Comparison of ENCODE assay signal across 16 cellular contexts in the genomic region with DNA sequence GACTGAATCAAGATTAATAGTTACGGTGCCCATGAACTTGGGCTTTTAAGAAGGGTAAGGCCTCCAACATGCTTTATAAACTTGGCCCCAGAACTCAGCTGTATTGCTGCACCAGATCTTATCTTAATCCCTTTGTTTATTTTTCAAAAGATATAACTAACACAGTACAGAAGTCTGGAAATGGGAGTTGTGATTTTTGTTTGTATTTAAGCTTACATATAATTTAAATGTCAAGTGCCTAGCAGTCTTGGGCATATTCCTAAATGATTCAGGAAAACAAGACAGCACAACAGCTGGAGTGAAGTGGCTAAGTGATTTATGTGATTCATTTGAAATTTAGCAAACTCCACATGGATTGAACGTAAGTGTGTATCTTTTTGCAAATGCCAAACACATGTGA. TPM values are rescaled to one million over a fixed set of nuclear protein-coding genes. Genes with fewer than 3 reads are reported as not detected.
DNase-seq lines count a peak whose midpoint lies in the region; ATAC-seq, FAIRE-seq and TF ChIP-seq lines count a peak whose summit lies in the region.
"Had no signal": no experiment of that assay in that cellular context is flagged by ENCODE, and none has a peak within 500 bp of the region (broad histone marks: within the 10 kb centered on the region; RNA-seq: fewer than 3 reads in every experiment).

No MANE protein-coding gene starts in this region.

- H4K20me1 ChIP-seq in endothelial cell of umbilical vein (replicated peaks; ENCODE audit: control insufficient read depth, extremely low read depth, insufficient read depth, low read length) = no peaks in the 10 kb centered on the region

- H3K36me3 Mint-ChIP-seq in T-helper 17 cell (ENCODE audit: low read depth) (peaks cover 5% of the 10 kb centered on the region), progenitor cell of endocrine pancreas (ENCODE audit: insufficient read depth) (peaks cover 33% of the 10 kb centered on the region)

- H3K4me2 ChIP-seq in endothelial cell of umbilical vein (ENCODE audit: insufficient read depth, low read length) = no peak overlapping the region
- H3K4me2 ChIP-seq: BLaER1 had no signal

- H3K27me3 Mint-ChIP-seq in T-helper 17 cell = no peaks in the 10 kb centered on the region
- no peaks in the 10 kb centered on the region for H3K27me3 Mint-ChIP-seq in progenitor cell of endocrine pancreas

- POLR2A ChIA-PET in endothelial cell of umbilical vein (lab: Charles Lee) = interaction anchor here (0.6 kb wide), 1 partner anchor 13 kb away, joined by 3 read pairs; no protein-coding TSS in a partner anchor

- DNase-seq in EH (ENCODE audit: low read depth) = peak; percentile 25
- no peak for DNase-seq in T-helper 17 cell
- DNase-seq in endothelial cell of umbilical vein (ENCODE audit: low read depth, low spot score) = peak; percentile 26
- DNase-seq in progenitor cell of endocrine pancreas (ENCODE audit: low spot score, unreplicated experiment) = no peak
- no peak for DNase-seq in D721Med (ENCODE audit: insufficient read length, low spot score)
- no peak for DNase-seq in Ammon's horn (ENCODE audit: low spot score)
- DNase-seq in RCC 7860 (ENCODE audit: low spot score) = no peak
- DNase-seq: activated naive CD4-positive, alpha-beta T cell treated with Interleukin-2 at 50 U/mL for 16 hours; mammary epithelial cell; MV-4-11; NCI-H82; T-helper 1 cell had no signal

- no peaks in the 10 kb centered on the region for H3K9me1 ChIP-seq in endothelial cell of umbilical vein (replicated peaks; ENCODE audit: control insufficient read depth, extremely low read depth, insufficient read depth, low read length)

- H3K79me2 ChIP-seq in endothelial cell of umbilical vein (ENCODE audit: control insufficient read depth, insufficient read depth, low read length) = no peaks in the 10 kb centered on the region

- H3K9me3 ChIP-seq in T-helper 17 cell (ENCODE audit: control insufficient read depth, low read length, poor library complexity, severe bottlenecking) (no peaks in the 10 kb centered on the region), endothelial cell of umbilical vein (replicated peaks; ENCODE audit: control insufficient read depth, insufficient read depth, low read length) (no peaks in the 10 kb centered on the region)
- H3K9me3 ChIP-seq: BLaER1, suprapubic skin had no signal

- CTCF ChIA-PET in endothelial cell of umbilical vein (lab: Charles Lee) = interaction anchor here (0.8 kb wide), 1 partner anchor 11 kb away, joined by 5 read pairs; no protein-coding TSS in a partner anchor

- H3K27ac Mint-ChIP-seq in T-helper 17 cell = peak overlapping the region; percentile 88
- H3K27ac Mint-ChIP-seq in progenitor cell of endocrine pancreas = peak overlapping the region; percentile 39
- H3K27ac Mint-ChIP-seq: WTC11 had no signal

- peaks cover 12 to 14% of the 10 kb centered on the region in 2 experiments for H3K36me3 ChIP-seq in endothelial cell of umbilical vein (ENCODE audit: control insufficient read depth in 2 of 2, extremely low read depth in 1 of 2, insufficient read depth in 2 of 2, low read length in 2 of 2)

- dilution Hi-C loops in endothelial cell of umbilical vein (cut with MboI; ENCODE audit: extremely low pct_ligation_motif_present, low sequenced_read_pairs) = no loop called here

- no peak for TF ChIP-seq CTCF in endothelial cell of umbilical vein (IDR thresholded peaks at IDR 0.05; ENCODE audit: extremely low read depth in 1 of 2, insufficient read depth in 1 of 2, low read depth in 1 of 2, low read length in 2 of 2)
- TF ChIP-seq CTCF in progenitor cell of endocrine pancreas (IDR thresholded peaks at IDR 0.05; ENCODE audit: unreplicated experiment) = no peak
- no peak for TF ChIP-seq CTCF in D721Med (IDR thresholded peaks at IDR 0.05; ENCODE audit: insufficient read depth, missing control alignments)

- no peaks in the 10 kb centered on the region for H3K4me1 ChIP-seq in endothelial cell of umbilical vein (ENCODE audit: control insufficient read depth, extremely low read depth, insufficient read depth, low read length)
- H3K4me1 ChIP-seq: suprapubic skin had no signal

- intact Hi-C loops in endothelial cell of umbilical vein (cut with micrococcal nuclease) = no loop called here

- H3K4me3 ChIP-seq in endothelial cell of umbilical vein (replicated peaks in 1 of 3; ENCODE audit: insufficient read depth in 1 of 3, low read depth in 1 of 3, low read length in 3 of 3) = no peak overlapping the region
- H3K4me3 ChIP-seq: BLaER1, suprapubic skin had no signal

- H3K9ac ChIP-seq in endothelial cell of umbilical vein (replicated peaks; ENCODE audit: extremely low read depth, insufficient read depth, low read length) = no peak overlapping the region
- H3K9ac ChIP-seq: BLaER1 had no signal

- no peak for ATAC-seq in T-helper 17 cell
- ATAC-seq in GM21360 (IDR thresholded peaks at IDR 0.05; ENCODE audit: unreplicated experiment) = no peak
- ATAC-seq: WTC11 had no signal

- no peak overlapping the region for H3K27ac ChIP-seq in endothelial cell of umbilical vein (ENCODE audit: insufficient read depth, low read depth, low read length)
- H3K27ac ChIP-seq: BLaER1, suprapubic skin had no signal

- H3K4me1 Mint-ChIP-seq in T-helper 17 cell = peaks cover 26% of the 10 kb centered on the region
- no peaks in the 10 kb centered on the region for H3K4me1 Mint-ChIP-seq in progenitor cell of endocrine pancreas (ENCODE audit: low read depth)
- H3K4me1 Mint-ChIP-seq: WTC11 had no signal

- H3K27me3 ChIP-seq in endothelial cell of umbilical vein (ENCODE audit: control insufficient read depth in 2 of 2, insufficient read depth in 2 of 2, low read length in 2 of 2) = no peaks in the 10 kb centered on the region
- H3K27me3 ChIP-seq: BLaER1, suprapubic skin had no signal

- FAIRE-seq in endothelial cell of umbilical vein (lab: Jason Lieb, UNC) = no peak
- no peak for FAIRE-seq in D721Med (lab: Jason Lieb, UNC)
- FAIRE-seq in RCC 7860 (lab: Jason Lieb, UNC) = no peak

- no peak overlapping the region for H2AFZ ChIP-seq in endothelial cell of umbilical vein (ENCODE audit: low read depth, low read length)

- H3K4me3 Mint-ChIP-seq in T-helper 17 cell (no peak overlapping the region), progenitor cell of endocrine pancreas (ENCODE audit: low read depth) (no peak overlapping the region)
- H3K4me3 Mint-ChIP-seq: WTC11 had no signal

- peaks cover 3% of the 10 kb centered on the region for H3K9me3 Mint-ChIP-seq in progenitor cell of endocrine pancreas (ENCODE audit: low read depth)

- no TSS peak for BruUV-seq in endothelial cell of umbilical vein (replicated peaks; lab: Mats Ljungman, UMichigan)

- no peak for TF ChIP-seq POLR2A in endothelial cell of umbilical vein (IDR thresholded peaks at IDR 0.05; ENCODE audit: low read depth, low read length)

TF ChIP-seq in endothelial cell of umbilical vein, 7 proteins besides CTCF, POLR2A, EP300 and RAD21:
- TF ChIP-seq POLR2AphosphoS5 (IDR thresholded peaks at IDR 0.05; ENCODE audit: insufficient read depth, low read depth, low read length) (no peak), EZH2 (IDR thresholded peaks at IDR 0.05; ENCODE audit: borderline replicate concordance, low read depth, low read length, severe bottlenecking) (no peak), GATA2 (IDR thresholded peaks at IDR 0.05; ENCODE audit: insufficient read depth, insufficient read length, low read depth, low read length) (no peak), FOS (IDR thresholded peaks at IDR 0.05; ENCODE audit: borderline replicate concordance, insufficient read depth, low read length) (no peak), MYC (IDR thresholded peaks at IDR 0.05; ENCODE audit: low read depth, low read length) (no peak), JUN (IDR thresholded peaks at IDR 0.05; ENCODE audit: borderline replicate concordance, insufficient read depth, insufficient read length, low read depth) (no peak)
- TF ChIP-seq, protein P1, sequence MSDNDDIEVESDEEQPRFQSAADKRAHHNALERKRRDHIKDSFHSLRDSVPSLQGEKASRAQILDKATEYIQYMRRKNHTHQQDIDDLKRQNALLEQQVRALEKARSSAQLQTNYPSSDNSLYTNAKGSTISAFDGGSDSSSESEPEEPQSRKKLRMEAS (IDR thresholded peaks at IDR 0.05; ENCODE audit: insufficient read depth, insufficient read length) = no peak
TF ChIP-seq in endothelial cell of umbilical vein: peak in this region for 0.

RNA-seq across cellular contexts. Expression of a gene that starts 56.2 kb away (rescaled TPM):
- total RNA-seq in T-helper 17 cell (100 to 1,000 TPM; 285 to 303 TPM), endothelial cell of umbilical vein (84.7 and 90.1 TPM in 2 replicates), progenitor cell of endocrine pancreas (292 and 320 TPM in 2 replicates)
- 48.0 and 51.9 TPM in 2 replicates for polyA plus RNA-seq in endothelial cell of umbilical vein
- polyA plus RNA-seq in endothelial cell of umbilical vein (2011; cell fraction: cytosol; rRNA removed) = 18.2 and 22.1 TPM in 2 replicates
- 329 and 436 TPM in 2 replicates for polyA plus RNA-seq in endothelial cell of umbilical vein (2011; cell fraction: nucleus; rRNA removed)
- polyA plus RNA-seq in endothelial cell of umbilical vein (2012) = 38.7 and 46.6 TPM in 2 replicates
- 38.0 and 60.8 TPM in 2 replicates for polyA minus RNA-seq in endothelial cell of umbilical vein
- 8.8 TPM for polyA minus RNA-seq in endothelial cell of umbilical vein (2011; cell fraction: cytosol; rRNA and poly(A)+ RNA removed)
- polyA minus RNA-seq in endothelial cell of umbilical vein (2011; cell fraction: nucleus; rRNA and poly(A)+ RNA removed) = 67.7 and 92.5 TPM in 2 replicates

RNA-seq across cellular contexts. Expression of a gene that starts 59.1 kb away (rescaled TPM):
- 10 to 100 TPM; 67.6 to 75.8 TPM for total RNA-seq in T-helper 17 cell
- total RNA-seq in endothelial cell of umbilical vein = 45.0 and 50.5 TPM in 2 replicates
- 31.2 and 35.1 TPM in 2 replicates for polyA plus RNA-seq in endothelial cell of umbilical vein
- polyA plus RNA-seq in endothelial cell of umbilical vein (2011; cell fraction: cytosol; rRNA removed) = 48.1 and 49.0 TPM in 2 replicates
- polyA plus RNA-seq in endothelial cell of umbilical vein (2011; cell fraction: nucleus; rRNA removed) = 58.5 and 62.2 TPM in 2 replicates
- polyA plus RNA-seq in endothelial cell of umbilical vein (2012) = 24.0 and 28.2 TPM in 2 replicates
- 64.5 and 73.4 TPM in 2 replicates for polyA minus RNA-seq in endothelial cell of umbilical vein
- polyA minus RNA-seq in endothelial cell of umbilical vein (2011; cell fraction: cytosol; rRNA and poly(A)+ RNA removed) = 13.3 TPM
- polyA minus RNA-seq in endothelial cell of umbilical vein (2011; cell fraction: nucleus; rRNA and poly(A)+ RNA removed) = 64.2 and 70.6 TPM in 2 replicates
- total RNA-seq in progenitor cell of endocrine pancreas = 62.3 and 64.3 TPM in 2 replicates

Comparison
In these comparisons a context has a peak if more than half of its experiments do, and no peak if none do; other contexts are left out.
1. DNase-seq: peak in EH (single experiment) and endothelial cell of umbilical vein (single experiment); none in T-helper 17 cell (0 of 3), progenitor cell of endocrine pancreas (single experiment), D721Med (single experiment), Ammon's horn (single experiment) and RCC 7860 (single experiment).